9 cellular contexts compared by ENCODE assay signal in the genomic region with DNA sequence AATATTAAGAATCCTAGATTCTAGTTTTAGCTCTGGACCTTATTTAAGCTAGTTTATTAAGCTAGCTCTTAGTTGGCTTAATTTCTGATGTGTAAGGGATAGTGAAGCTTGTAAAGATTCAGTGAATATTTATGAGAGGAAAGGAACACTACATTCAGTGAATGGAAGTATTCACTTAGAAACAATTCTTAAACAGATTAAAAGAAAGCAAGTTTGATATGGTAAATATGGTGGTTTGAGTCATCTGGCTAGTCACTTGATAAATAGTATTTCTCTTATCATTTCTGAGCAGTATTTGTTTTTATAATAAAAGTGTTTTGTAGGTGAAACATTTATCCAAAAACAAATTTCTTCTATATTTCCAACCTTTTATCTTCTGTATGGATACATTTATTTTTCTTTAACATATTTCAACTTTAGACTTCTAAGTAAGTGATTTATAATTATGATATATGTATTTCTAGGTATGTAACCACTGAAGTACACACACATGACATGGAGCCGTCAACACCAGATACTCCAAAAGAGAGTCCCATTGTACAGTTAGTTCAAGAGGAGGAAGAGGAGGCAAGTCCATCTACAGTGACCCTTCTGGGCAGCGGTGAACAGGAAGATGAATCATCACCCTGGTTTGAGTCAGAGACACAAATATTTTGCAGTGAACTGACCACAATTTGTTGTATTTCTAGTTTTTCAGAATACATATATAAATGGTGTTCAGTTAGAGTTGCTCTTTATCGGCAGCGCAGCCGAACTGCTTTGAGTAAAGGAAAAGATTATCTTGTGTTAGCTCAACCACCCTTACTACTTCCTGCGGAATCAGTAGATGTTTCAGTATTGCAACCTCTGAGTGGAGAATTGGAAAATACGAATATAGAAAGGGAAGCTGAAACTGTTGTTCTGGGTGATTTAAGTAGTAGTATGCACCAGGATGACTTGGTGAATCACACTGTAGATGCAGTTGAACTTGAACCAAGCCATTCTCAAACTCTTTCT. TPM values are rescaled to one million over a fixed set of nuclear protein-coding genes. Genes with fewer than 3 reads are reported as not detected.
DNase-seq lines count a peak whose midpoint lies in the region; ATAC-seq and TF ChIP-seq lines count a peak whose summit lies in the region.
"Had no signal": no experiment of that assay in that cellular context is flagged by ENCODE, and none has a peak within 500 bp of the region (broad histone marks: within the 10 kb centered on the region; RNA-seq: fewer than 3 reads in every experiment).

No MANE protein-coding gene starts in this region.

- no peaks in the 10 kb centered on the region for H3K9me2 ChIP-seq in hepatocyte (replicated peaks; ENCODE audit: insufficient read depth)

- H3K27ac ChIP-seq in hepatocyte = peak overlapping the region; percentile 6
- no peak overlapping the region for H3K27ac ChIP-seq in Peyer's patch
- H3K27ac ChIP-seq in suprapubic skin = no peak overlapping the region

- peak overlapping the region; percentile 53 for H3K27ac Mint-ChIP-seq in activated CD4-positive, alpha-beta memory T cell treated with anti-CD3 and anti-CD28 coated beads, Interleukin-2, amount 10 ng/mL, durations not matched to agents 7 days and 5 days

- no peaks in the 10 kb centered on the region for H3K9me3 ChIP-seq in hepatocyte (ENCODE audit: low read depth)
- H3K9me3 ChIP-seq in Peyer's patch = no peaks in the 10 kb centered on the region
- no peaks in the 10 kb centered on the region for H3K9me3 ChIP-seq in suprapubic skin

- H3K79me2 ChIP-seq in hepatocyte = peaks cover 14% of the 10 kb centered on the region

- ATAC-seq in HG02798 (IDR thresholded peaks at IDR 0.05; ENCODE audit: poor library complexity, unreplicated experiment) (peak; percentile 53), GM21367 (IDR thresholded peaks at IDR 0.05; ENCODE audit: unreplicated experiment) (no peak)

- H3K4me3 ChIP-seq in hepatocyte (no peak overlapping the region), Peyer's patch (no peak overlapping the region), suprapubic skin (no peak overlapping the region)

- no peak for TF ChIP-seq POLR2A in Peyer's patch (IDR thresholded peaks at IDR 0.05)
- no peak for TF ChIP-seq POLR2A in suprapubic skin (IDR thresholded peaks at IDR 0.05)

- DNase-seq in AG08396 (ENCODE audit: low spot score) = peak; percentile 68
- peak; percentile 21 for DNase-seq in activated CD4-positive, alpha-beta memory T cell treated with anti-CD3 and anti-CD28 coated beads, Interleukin-2, amount 10 ng/mL, durations not matched to agents 7 days and 5 days
- DNase-seq in hepatocyte (ENCODE audit: low spot score) = peak; percentile 17
- no peak for DNase-seq in NAMALWA (ENCODE audit: low spot score)
- no peak for DNase-seq in Peyer's patch
- no peak for DNase-seq in suprapubic skin (ENCODE audit: low spot score in 2 of 2)
- DNase-seq: activated gamma-delta T cell treated with Interleukin-2 at 50 U/mL for 16 hours had no signal

- peaks cover 3% of the 10 kb centered on the region for H3K36me3 ChIP-seq in hepatocyte (replicated peaks; ENCODE audit: insufficient read depth, low read depth)
- H3K36me3 ChIP-seq in Peyer's patch = peaks cover 0 to 36% (median 0%) of the 10 kb centered on the region in 3 donors
- H3K36me3 ChIP-seq in suprapubic skin = peaks cover 30% of the 10 kb centered on the region

- no peaks in the 10 kb centered on the region for H3K27me3 Mint-ChIP-seq in activated CD4-positive, alpha-beta memory T cell treated with anti-CD3 and anti-CD28 coated beads, Interleukin-2, amount 10 ng/mL, durations not matched to agents 7 days and 5 days

- no peaks in the 10 kb centered on the region for H4K20me1 ChIP-seq in hepatocyte (ENCODE audit: insufficient read depth, poor library complexity, severe bottlenecking)

- H3K4me1 Mint-ChIP-seq in activated CD4-positive, alpha-beta memory T cell treated with anti-CD3 and anti-CD28 coated beads, Interleukin-2, amount 10 ng/mL, durations not matched to agents 7 days and 5 days = peaks cover 24% of the 10 kb centered on the region

- POLR2A ChIA-PET in activated CD4-positive, alpha-beta memory T cell treated with anti-CD3 and anti-CD28 coated beads, Interleukin-2, amount 10 ng/mL, durations not matched to agents 7 days and 5 days (lab: Charles Lee) = interaction anchor here (0.6 to 1.0 kb wide), 2 partner anchors 51 to 137 kb away, joined by 3 read pairs; no protein-coding TSS in a partner anchor

- CTCF ChIA-PET in activated CD4-positive, alpha-beta memory T cell treated with anti-CD3 and anti-CD28 coated beads, Interleukin-2, amount 10 ng/mL, durations not matched to agents 7 days and 5 days (lab: Charles Lee) = interaction anchor here (0.6 to 1.6 kb wide), 3 partner anchors 8 to 56 kb away, joined by 3 to 5 read pairs (median 4); a partner anchor contains a TSS

- no peak overlapping the region for H2AFZ ChIP-seq in hepatocyte

- H3K4me1 ChIP-seq in hepatocyte (ENCODE audit: insufficient read depth) = no peaks in the 10 kb centered on the region
- H3K4me1 ChIP-seq in Peyer's patch = no peaks in the 10 kb centered on the region
- peaks cover 5% of the 10 kb centered on the region for H3K4me1 ChIP-seq in suprapubic skin

- peaks cover 51% of the 10 kb centered on the region for H3K36me3 Mint-ChIP-seq in activated CD4-positive, alpha-beta memory T cell treated with anti-CD3 and anti-CD28 coated beads, Interleukin-2, amount 10 ng/mL, durations not matched to agents 7 days and 5 days (ENCODE audit: low read depth)

- no peak overlapping the region for H3K4me3 Mint-ChIP-seq in activated CD4-positive, alpha-beta memory T cell treated with anti-CD3 and anti-CD28 coated beads, Interleukin-2, amount 10 ng/mL, durations not matched to agents 7 days and 5 days

- WGBS in hepatocyte (ENCODE audit: low lambda C conversion rate, missing lambda C conversion rate) = 84% methylated on average over 7 of the region's 7 CpGs
- WGBS in suprapubic skin = 87% methylated on average over 7 of the region's 7 CpGs

- H3K27me3 ChIP-seq in hepatocyte (no peaks in the 10 kb centered on the region), Peyer's patch (no peaks in the 10 kb centered on the region), suprapubic skin (no peaks in the 10 kb centered on the region)

- H3K4me2 ChIP-seq in hepatocyte = no peak overlapping the region

- TF ChIP-seq EP300 in suprapubic skin (IDR thresholded peaks at IDR 0.05) = no peak

- H3K9me3 Mint-ChIP-seq in activated CD4-positive, alpha-beta memory T cell treated with anti-CD3 and anti-CD28 coated beads, Interleukin-2, amount 10 ng/mL, durations not matched to agents 7 days and 5 days = peaks cover 5% of the 10 kb centered on the region

- TF ChIP-seq CTCF in hepatocyte (IDR thresholded peaks at IDR 0.05; ENCODE audit: poor library complexity) = no peak
- TF ChIP-seq CTCF in Peyer's patch (IDR thresholded peaks at IDR 0.05) = no peak
- no peak for TF ChIP-seq CTCF in suprapubic skin (IDR thresholded peaks at IDR 0.05)

RNA-seq across cellular contexts. Expression of a gene that starts 55.6 kb away (rescaled TPM):
- total RNA-seq in activated CD4-positive, alpha-beta memory T cell treated with anti-CD3 and anti-CD28 coated beads, Interleukin-2, amount 10 ng/mL, durations not matched to agents 7 days and 5 days = 10 to 100 TPM; 27.3 to 30.8 TPM
- total RNA-seq in hepatocyte (97.0 and 113 TPM in 2 replicates), Peyer's patch (10 to 100 TPM; 27.7 to 63.2 (median 42.9) TPM), suprapubic skin (10 to 100 TPM; 23.9 to 49.4 (median 34.5) TPM)
- polyA plus RNA-seq in hepatocyte = 39.1 and 43.3 TPM in 2 replicates

Comparison
In these comparisons a context has a peak if more than half of its experiments do, and no peak if none do; other contexts are left out.
1. DNase-seq: peak in AG08396 (single experiment), activated CD4-positive, alpha-beta memory T cell treated with anti-CD3 and anti-CD28 coated beads, Interleukin-2, amount 10 ng/mL, durations not matched to agents 7 days and 5 days (single experiment) and hepatocyte (single experiment); none in NAMALWA (single experiment), Peyer's patch (0 of 3) and suprapubic skin (0 of 2).